In genomic region chr13:114146629-114147028, GRCh38 we compare ENCODE assay signal across 1 cellular context.
TF ChIP-seq lines count a peak whose summit lies in the region.

No MANE protein-coding gene starts in this region.

TF ChIP-seq in H1, 55 proteins besides CTCF, POLR2A, EP300 and RAD21 (continued from another document):
- no peak for TF ChIP-seq CTBP2 (IDR thresholded peaks at IDR 0.05; ENCODE audit: borderline replicate concordance, insufficient read depth, insufficient read length, low read length)
